ENCODE assay signal across 9 cellular contexts in the genomic region with DNA sequence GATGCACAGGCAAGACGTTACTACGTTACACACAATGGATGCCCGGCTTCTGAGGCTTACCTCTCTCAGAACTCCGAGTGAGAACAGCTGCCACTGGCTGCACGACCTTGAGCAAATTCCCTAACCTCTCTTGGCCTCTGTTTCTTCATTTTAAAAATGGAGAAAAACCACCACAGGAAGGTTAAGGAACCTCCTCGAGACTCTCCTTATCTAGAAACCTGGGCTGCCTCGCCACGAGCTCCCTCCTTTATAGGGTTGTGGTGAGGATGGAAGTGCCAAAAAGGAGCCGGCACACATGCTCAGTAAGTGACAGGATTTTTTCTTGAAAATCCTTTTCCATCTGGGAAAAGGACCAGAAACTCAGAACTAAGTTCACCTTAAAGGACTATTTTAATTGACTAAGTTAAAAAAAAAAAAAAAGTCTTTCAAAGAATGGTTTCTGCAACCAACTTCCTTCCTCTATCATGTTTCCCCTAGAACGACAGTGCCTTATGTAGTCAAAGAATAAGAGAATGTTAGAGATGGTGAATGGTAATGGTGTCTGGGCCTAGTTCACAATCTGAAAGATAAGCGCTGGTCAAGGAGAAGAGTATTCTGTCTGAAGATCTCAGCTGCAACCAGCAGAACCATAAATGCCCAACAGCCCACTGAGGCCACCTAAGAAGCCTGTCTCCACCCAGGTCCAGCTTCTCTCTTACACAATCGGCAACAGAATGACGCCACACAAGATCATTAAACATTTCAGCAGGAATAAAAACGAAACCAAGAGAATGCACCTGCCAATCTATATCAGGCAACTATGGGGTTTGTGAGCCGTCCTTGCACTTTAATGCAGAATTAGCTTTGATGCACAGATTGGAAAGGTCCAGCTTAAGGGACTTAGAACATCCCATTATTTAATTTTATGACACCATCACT.
A peak's percentile ranks its signal among the peaks of the same experiment; 100 is the strongest.
DNase-seq lines count a peak whose midpoint lies in the region; ATAC-seq, FAIRE-seq and TF ChIP-seq lines count a peak whose summit lies in the region.
"Had no signal": no experiment of that assay in that cellular context is flagged by ENCODE, and none has a peak within 500 bp of the region (broad histone marks: within the 10 kb centered on the region; RNA-seq: fewer than 3 reads in every experiment).

No MANE protein-coding gene starts in this region.

- H3K27ac Mint-ChIP-seq in stimulated activated naive CD8-positive, alpha-beta T cell treated with anti-CD3 and anti-CD28 coated beads, Interleukin-15, Interleukin-2, amounts not matched to agents 100 ng/mL and 50 ng/mL, for 24 hours = peak overlapping the region; percentile 64
- peak overlapping the region; percentile 84 for H3K27ac Mint-ChIP-seq in activated CD4-positive, alpha-beta memory T cell treated with anti-CD3 and anti-CD28 coated beads, Interleukin-2, amount 10 ng/mL, durations not matched to agents 7 days and 5 days

- H3K9ac ChIP-seq in liver (ENCODE audit: low read depth in 1 of 2, low read length in 2 of 2) = no peak overlapping the region

- H3K27me3 Mint-ChIP-seq in stimulated activated naive CD8-positive, alpha-beta T cell treated with anti-CD3 and anti-CD28 coated beads, Interleukin-15, Interleukin-2, amounts not matched to agents 100 ng/mL and 50 ng/mL, for 24 hours = no peaks in the 10 kb centered on the region
- no peaks in the 10 kb centered on the region for H3K27me3 Mint-ChIP-seq in activated CD4-positive, alpha-beta memory T cell treated with anti-CD3 and anti-CD28 coated beads, Interleukin-2, amount 10 ng/mL, durations not matched to agents 7 days and 5 days

- POLR2A ChIA-PET in activated CD4-positive, alpha-beta memory T cell treated with anti-CD3 and anti-CD28 coated beads, Interleukin-2, amount 10 ng/mL, durations not matched to agents 7 days and 5 days (lab: Charles Lee) = interaction anchor here (0.9 kb wide), 1 partner anchor 47 kb away, joined by 3 read pairs; no protein-coding TSS in a partner anchor

- WGBS in liver = 67% methylated on average over 15 of the region's 15 CpGs

- TF ChIP-seq RAD21 in liver (IDR thresholded peaks at IDR 0.05) = peak in 1 of 2 donors; percentile 3

- no peak for TF ChIP-seq POLR2A in vagina (IDR thresholded peaks at IDR 0.05)

- H3K27me3 ChIP-seq in liver (ENCODE audit: control insufficient read depth in 4 of 4, insufficient read depth in 4 of 4, low read length in 3 of 4) (no peaks in the 10 kb centered on the region), vagina (no peaks in the 10 kb centered on the region)
- H3K27me3 ChIP-seq: breast epithelium had no signal

- peak overlapping the region; percentile 30 for H3K4me3 Mint-ChIP-seq in stimulated activated naive CD8-positive, alpha-beta T cell treated with anti-CD3 and anti-CD28 coated beads, Interleukin-15, Interleukin-2, amounts not matched to agents 100 ng/mL and 50 ng/mL, for 24 hours
- H3K4me3 Mint-ChIP-seq in activated CD4-positive, alpha-beta memory T cell treated with anti-CD3 and anti-CD28 coated beads, Interleukin-2, amount 10 ng/mL, durations not matched to agents 7 days and 5 days = peak overlapping the region; percentile 34

- no peak for DNase-seq in stimulated activated naive CD8-positive, alpha-beta T cell treated with anti-CD3 and anti-CD28 coated beads, Interleukin-15, Interleukin-2, amounts not matched to agents 100 U/mL and 50 U/mL, for 24 hours
- no peak for DNase-seq in activated CD4-positive, alpha-beta memory T cell treated with anti-CD3 and anti-CD28 coated beads, Interleukin-2, amount 10 ng/mL, durations not matched to agents 7 days and 5 days
- DNase-seq in vagina (ENCODE audit: extremely low spot score in 2 of 2) (no peak), RCC 7860 (ENCODE audit: low spot score) (no peak)

- ATAC-seq in stimulated activated naive CD8-positive, alpha-beta T cell treated with anti-CD3 and anti-CD28 coated beads, Interleukin-15, Interleukin-2, amounts not matched to agents 100 U/mL and 50 U/mL, for 24 hours = no peak
- ATAC-seq in HG02885 (IDR thresholded peaks at IDR 0.05; ENCODE audit: poor library complexity, unreplicated experiment) (no peak), GM19324 (IDR thresholded peaks at IDR 0.05; ENCODE audit: low FRiP score, unreplicated experiment) (no peak)

- peaks cover 28% of the 10 kb centered on the region for H3K36me3 Mint-ChIP-seq in stimulated activated naive CD8-positive, alpha-beta T cell treated with anti-CD3 and anti-CD28 coated beads, Interleukin-15, Interleukin-2, amounts not matched to agents 100 ng/mL and 50 ng/mL, for 24 hours (ENCODE audit: low read depth)
- H3K36me3 Mint-ChIP-seq in activated CD4-positive, alpha-beta memory T cell treated with anti-CD3 and anti-CD28 coated beads, Interleukin-2, amount 10 ng/mL, durations not matched to agents 7 days and 5 days (ENCODE audit: low read depth) = peaks cover 39% of the 10 kb centered on the region

- peaks cover 70% of the 10 kb centered on the region for H3K4me1 Mint-ChIP-seq in stimulated activated naive CD8-positive, alpha-beta T cell treated with anti-CD3 and anti-CD28 coated beads, Interleukin-15, Interleukin-2, amounts not matched to agents 100 ng/mL and 50 ng/mL, for 24 hours (ENCODE audit: low read depth)
- H3K4me1 Mint-ChIP-seq in activated CD4-positive, alpha-beta memory T cell treated with anti-CD3 and anti-CD28 coated beads, Interleukin-2, amount 10 ng/mL, durations not matched to agents 7 days and 5 days = peaks cover 50% of the 10 kb centered on the region

- no peak for FAIRE-seq in RCC 7860 (lab: Jason Lieb, UNC)

- H3K36me3 ChIP-seq in liver (ENCODE audit: control insufficient read depth in 4 of 4, insufficient read depth in 3 of 4, low read depth in 1 of 4, low read length in 3 of 4) = peaks cover 0 to 3% (median under 1%) of the 10 kb centered on the region in 4 donors
- no peaks in the 10 kb centered on the region for H3K36me3 ChIP-seq in vagina
- H3K36me3 ChIP-seq: breast epithelium had no signal

- CTCF ChIA-PET in activated CD4-positive, alpha-beta memory T cell treated with anti-CD3 and anti-CD28 coated beads, Interleukin-2, amount 10 ng/mL, durations not matched to agents 7 days and 5 days (lab: Charles Lee) = interaction anchor here (0.5 to 1.4 kb wide), 3 partner anchors 9 to 524 kb away, joined by 3 to 4 read pairs (median 3); no protein-coding TSS in a partner anchor

- H3K27ac ChIP-seq in liver (ENCODE audit: low read depth in 1 of 2, low read length in 2 of 2) = peak overlapping the region; percentile 46 to 83
- H3K27ac ChIP-seq in vagina = peak overlapping the region; percentile 50

- H3K4me1 ChIP-seq in liver (ENCODE audit: control insufficient read depth in 4 of 4, insufficient read depth in 4 of 4, low read length in 3 of 4) (peaks cover 8 to 57% (median 44%) of the 10 kb centered on the region in 4 donors), vagina (peaks cover 88% of the 10 kb centered on the region)

- H3K4me3 ChIP-seq in liver (ENCODE audit: low read depth in 1 of 3, low read length in 3 of 3) (no peak overlapping the region), vagina (no peak overlapping the region)
- H3K4me3 ChIP-seq: breast epithelium had no signal

- intact Hi-C loops in vagina (cut with DNase I) = no loop called here

- TF ChIP-seq CTCF in liver (IDR thresholded peaks at IDR 0.05; ENCODE audit: low read depth, low read length, missing input control) = no peak
- TF ChIP-seq CTCF in vagina (IDR thresholded peaks at IDR 0.05) = no peak

- H3K9me3 ChIP-seq in liver (ENCODE audit: control insufficient read depth in 4 of 4, low read length in 3 of 4) (no peaks in the 10 kb centered on the region), vagina (no peaks in the 10 kb centered on the region)
- H3K9me3 ChIP-seq: breast epithelium had no signal

- no peaks in the 10 kb centered on the region for H3K9me3 Mint-ChIP-seq in stimulated activated naive CD8-positive, alpha-beta T cell treated with anti-CD3 and anti-CD28 coated beads, Interleukin-15, Interleukin-2, amounts not matched to agents 100 ng/mL and 50 ng/mL, for 24 hours
- no peaks in the 10 kb centered on the region for H3K9me3 Mint-ChIP-seq in activated CD4-positive, alpha-beta memory T cell treated with anti-CD3 and anti-CD28 coated beads, Interleukin-2, amount 10 ng/mL, durations not matched to agents 7 days and 5 days

TF ChIP-seq in liver, 16 proteins besides CTCF, POLR2A, EP300 and RAD21:
- TF ChIP-seq RXRA (IDR thresholded peaks at IDR 0.05) (peak in 1 of 2 donors; percentile 5), HNF4A (conservative IDR thresholded peaks at IDR 0.05) (peak in 1 of 2 donors; percentile 17), FOXA1 (IDR thresholded peaks at IDR 0.05) (no peak)
